In the genomic region with DNA sequence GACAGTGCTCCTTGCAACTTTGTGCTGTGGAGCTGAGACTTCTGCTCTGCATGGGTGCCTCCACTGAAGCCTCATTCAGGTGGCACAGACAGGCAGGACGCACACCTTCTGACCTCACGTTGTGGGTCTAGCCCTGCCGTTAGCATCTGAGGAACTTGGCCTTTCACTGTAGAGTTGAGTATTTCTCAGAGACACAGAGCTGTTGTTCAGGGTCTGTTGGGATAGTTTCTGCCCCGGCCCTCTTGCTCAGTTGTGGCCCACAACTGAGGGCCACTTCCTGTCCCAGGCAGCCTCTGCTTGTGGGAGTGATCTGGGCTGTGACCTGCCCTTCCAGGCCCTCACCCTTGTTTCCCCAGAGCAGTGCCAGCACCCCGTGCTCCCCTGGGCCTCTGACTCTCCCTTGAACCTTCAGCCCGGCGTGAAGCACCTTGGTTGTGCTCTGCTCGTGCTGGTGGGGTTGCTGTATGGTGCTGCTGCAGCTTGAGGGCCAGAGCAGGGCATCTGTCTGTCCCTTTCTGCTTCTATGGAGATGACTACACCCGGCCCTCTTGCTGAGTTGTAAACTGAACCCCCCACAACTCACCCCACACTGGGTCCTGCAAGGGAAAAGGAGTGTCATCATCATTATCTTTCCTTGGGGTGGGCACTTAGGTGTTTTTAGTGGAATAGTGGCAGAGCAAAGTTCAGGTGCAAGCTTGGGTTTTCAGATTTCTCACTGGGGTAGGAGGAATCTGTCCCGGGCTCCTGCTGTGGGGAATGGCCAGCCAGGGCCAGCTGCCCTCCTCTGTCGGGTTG, we compare ENCODE assay signal across 13 cellular contexts. TPM values are rescaled to one million over a fixed set of nuclear protein-coding genes. Genes with fewer than 3 reads are reported as not detected.
DNase-seq lines count a peak whose midpoint lies in the region; ATAC-seq, FAIRE-seq and TF ChIP-seq lines count a peak whose summit lies in the region.
"Had no signal": no experiment of that assay in that cellular context is flagged by ENCODE, and none has a peak within 500 bp of the region (broad histone marks: within the 10 kb centered on the region; RNA-seq: fewer than 3 reads in every experiment).

No MANE protein-coding gene starts in this region.

- no peak overlapping the region for H3T11ph ChIP-seq in H9 (ENCODE audit: low read length)

- H3K4me1 Mint-ChIP-seq in H9 (peaks cover 72% of the 10 kb centered on the region in 2 experiments), activated B cell treated with CpG ODN at 0.5 μM for 24 hours (peaks cover 51% of the 10 kb centered on the region)
- peaks cover 63 to 94% (median 87%) of the 10 kb centered on the region in 4 donors for H3K4me1 Mint-ChIP-seq in naive thymus-derived CD8-positive, alpha-beta T cell

- TF ChIP-seq POLR2A in GM12892 (IDR thresholded peaks at IDR 0.05; ENCODE audit: low read depth, low read length) (no peak), esophagus muscularis mucosa (IDR thresholded peaks at IDR 0.05; ENCODE audit: low read depth) (no peak)

- H2BK15ac ChIP-seq in H9 (ENCODE audit: low read depth, low read length), result no peak overlapping the region

- H4K5ac ChIP-seq in H9 (ENCODE audit: insufficient read length, low read depth, low read length), result no peak overlapping the region

- no peak overlapping the region for H3K4me3 ChIP-seq in esophagus muscularis mucosa
- H3K4me3 ChIP-seq: vagina had no signal

- H3K27ac Mint-ChIP-seq in H9 (peak overlapping the region; percentile 46 to 94 (median 56)), activated B cell treated with CpG ODN at 0.5 μM for 24 hours (peak overlapping the region; percentile 24)
- peak overlapping the region; percentile 83 to 98 (median 94) for H3K27ac Mint-ChIP-seq in naive thymus-derived CD8-positive, alpha-beta T cell

- H3K27me3 ChIP-seq in H9 (ENCODE audit: insufficient read depth, low read length), result no peaks in the 10 kb centered on the region
- no peaks in the 10 kb centered on the region for H3K27me3 ChIP-seq in esophagus muscularis mucosa
- H3K27me3 ChIP-seq: vagina had no signal

- H4K20me1 ChIP-seq in H9 (ENCODE audit: control insufficient read depth, insufficient read depth, insufficient read length), result no peaks in the 10 kb centered on the region

- intact Hi-C loops in activated B cell treated with CpG ODN at 0.5 μM for 24 hours (cut with micrococcal nuclease), result no loop called here
- intact Hi-C loops in esophagus muscularis mucosa (cut with DNase I), result no loop called here

- TF ChIP-seq CTCF in H9 (conservative IDR thresholded peaks at IDR 0.05), result no peak
- no peak for TF ChIP-seq CTCF in activated B cell treated with CpG ODN at 0.5 μM for 24 hours (IDR thresholded peaks at IDR 0.05)
- no peak for TF ChIP-seq CTCF in GM20000 (IDR thresholded peaks at IDR 0.05; ENCODE audit: extremely low read depth, missing control alignments)
- TF ChIP-seq CTCF in esophagus muscularis mucosa (IDR thresholded peaks at IDR 0.05), result no peak

- no peak overlapping the region for H4K91ac ChIP-seq in H9 (ENCODE audit: insufficient read length, low read depth, low read length)

- H3K4me3 Mint-ChIP-seq in H9, result peak overlapping the region; percentile 24 to 57; a peak in 2 of 5 replicates
- peak overlapping the region; percentile 21 for H3K4me3 Mint-ChIP-seq in activated B cell treated with CpG ODN at 0.5 μM for 24 hours
- peak overlapping the region; percentile 61 to 94 (median 87) for H3K4me3 Mint-ChIP-seq in naive thymus-derived CD8-positive, alpha-beta T cell

- no peak overlapping the region for H2AK5ac ChIP-seq in H9 (ENCODE audit: insufficient read length, low read length)

- no peak overlapping the region for H2AFZ ChIP-seq in H9 (ENCODE audit: low read length)

- POLR2A ChIA-PET in activated B cell treated with CpG ODN at 0.5 μM for 24 hours (lab: Charles Lee), result no interaction called here
- POLR2A ChIA-PET in naive thymus-derived CD8-positive, alpha-beta T cell (lab: Charles Lee), result interaction anchor here (0.7 to 6.1 kb wide), 7 partner anchors 10 to 94 kb away, joined by 3 to 92 read pairs (median 6); a partner anchor contains a TSS

- no peak for TF ChIP-seq EP300 in esophagus muscularis mucosa (IDR thresholded peaks at IDR 0.05)

- H3K23me2 ChIP-seq in H9 (ENCODE audit: insufficient read length, low read depth, low read length, poor library complexity, severe bottlenecking), result no peaks in the 10 kb centered on the region

- no peak overlapping the region for H2BK20ac ChIP-seq in H9 (ENCODE audit: low read depth, low read length, poor library complexity, severe bottlenecking)

- no peak overlapping the region for H3K14ac ChIP-seq in H9 (ENCODE audit: insufficient read depth, low read length)

- no peak overlapping the region for H2BK12ac ChIP-seq in H9 (ENCODE audit: insufficient read length, low read depth, low read length)

- H3K4ac ChIP-seq in H9 (ENCODE audit: low read depth, low read length), result no peak overlapping the region

- H3K27me3 Mint-ChIP-seq in H9 (ENCODE audit: low read depth), result no peaks in the 10 kb centered on the region
- no peaks in the 10 kb centered on the region for H3K27me3 Mint-ChIP-seq in activated B cell treated with CpG ODN at 0.5 μM for 24 hours
- no peaks in the 10 kb centered on the region for H3K27me3 Mint-ChIP-seq in naive thymus-derived CD8-positive, alpha-beta T cell

- H3K4me1 ChIP-seq in H9 (ENCODE audit: insufficient read depth, low read length), result peaks cover 14% of the 10 kb centered on the region; the same call in 1 of the 2 replicates
- peaks cover 47 to 52% (median 50%) of the 10 kb centered on the region in 4 donors for H3K4me1 ChIP-seq in esophagus muscularis mucosa

- H2BK120ac ChIP-seq in H9 (ENCODE audit: low read depth, low read length, poor library complexity, severe bottlenecking), result no peak overlapping the region

- peaks cover 62% of the 10 kb centered on the region; the same call in 1 of the 2 replicates for H3K79me2 ChIP-seq in H9 (ENCODE audit: insufficient read depth, low read length)

- no peaks in the 10 kb centered on the region for H3K9me3 ChIP-seq in H9 (ENCODE audit: control insufficient read depth, low read depth, low read length)
- no peaks in the 10 kb centered on the region for H3K9me3 ChIP-seq in esophagus muscularis mucosa
- H3K9me3 ChIP-seq: vagina had no signal

- no peak overlapping the region for H3K9ac ChIP-seq in H9 (ENCODE audit: extremely low read depth, insufficient read length, low read length)

- H3K18ac ChIP-seq in H9 (ENCODE audit: insufficient read length, low read depth, low read length), result no peak overlapping the region

- H3K56ac ChIP-seq in H9 (ENCODE audit: insufficient read length, low read depth, low read length), result no peak overlapping the region

- H3K9me3 Mint-ChIP-seq in H9 (no peaks in the 10 kb centered on the region), activated B cell treated with CpG ODN at 0.5 μM for 24 hours (no peaks in the 10 kb centered on the region)
- no peaks in the 10 kb centered on the region for H3K9me3 Mint-ChIP-seq in naive thymus-derived CD8-positive, alpha-beta T cell

- no peak overlapping the region for H4K8ac ChIP-seq in H9 (replicated peaks; ENCODE audit: insufficient read length, low read depth, low read length)

- peaks cover 8% of the 10 kb centered on the region for H3K79me1 ChIP-seq in H9 (ENCODE audit: insufficient read depth, low read depth, low read length, poor library complexity, severe bottlenecking)

- no peak overlapping the region for H3K4me2 ChIP-seq in H9 (ENCODE audit: insufficient read depth, insufficient read length, low read length)

- peak; percentile 69 for ATAC-seq in activated B cell treated with CpG ODN at 0.5 μM for 24 hours (ENCODE audit: low read depth)
- peak; percentile 38 to 50 for ATAC-seq in naive thymus-derived CD8-positive, alpha-beta T cell

- no peak overlapping the region for H3K23ac ChIP-seq in H9 (ENCODE audit: insufficient read length, low read depth, low read length)

- H3K36me3 ChIP-seq in esophagus muscularis mucosa, result no peaks in the 10 kb centered on the region
- H3K36me3 ChIP-seq: vagina had no signal

- no peak overlapping the region for H2BK5ac ChIP-seq in H9 (ENCODE audit: insufficient read length, low read length)

- no CpG with 5 or more reads among the region's 11 CpGs for WGBS in H9 (ENCODE audit: extremely low coverage, insufficient read length, low lambda C conversion rate)
- WGBS in esophagus muscularis mucosa, result 65% methylated on average over 7 of the region's 11 CpGs

- CTCF ChIA-PET in activated B cell treated with CpG ODN at 0.5 μM for 24 hours (lab: Charles Lee), result interaction anchor here (2.2 kb wide), 1 partner anchor 10 kb away, joined by 8 read pairs; no protein-coding TSS in a partner anchor

- H3K36me3 Mint-ChIP-seq in H9 (ENCODE audit: insufficient read depth in 1 of 3, low read depth in 3 of 3) (peaks cover 0 to 10% (median 7%) of the 10 kb centered on the region in 3 experiments; a peak in 5 of 7 replicates), activated B cell treated with CpG ODN at 0.5 μM for 24 hours (ENCODE audit: low read depth) (peaks cover 2% of the 10 kb centered on the region)
- H3K36me3 Mint-ChIP-seq in naive thymus-derived CD8-positive, alpha-beta T cell, result peaks cover 0 to 7% (median 0%) of the 10 kb centered on the region in 3 donors

- no peak for DNase-seq in GM12892 (ENCODE audit: insufficient read length)
- DNase-seq in H9, result no peak
- DNase-seq in activated B cell treated with CpG ODN at 0.5 μM for 24 hours, result no peak
- DNase-seq in naive thymus-derived CD8-positive, alpha-beta T cell, result peak in 1 of 10 donors; percentile 9
- DNase-seq in GM20000 (ENCODE audit: low spot score), result no peak
- no peak for DNase-seq in SK-N-DZ (ENCODE audit: low spot score)
- no peak for DNase-seq in esophagus muscularis mucosa (ENCODE audit: extremely low spot score)
- DNase-seq in D341Med (ENCODE audit: low spot score), result no peak
- DNase-seq: amniotic stem cell, DMS153, NCI-H1048 had no signal

- FAIRE-seq in GM12892 (lab: Jason Lieb, UNC), result peak; percentile 90
- FAIRE-seq: TTC549 had no signal

- H3K27ac ChIP-seq in H9 (ENCODE audit: insufficient read length, low read depth, low read length), result no peak overlapping the region
- no peak overlapping the region for H3K27ac ChIP-seq in esophagus muscularis mucosa (replicated peaks in 1 of 4)
- H3K27ac ChIP-seq: vagina had no signal

RNA-seq across cellular contexts. Expression of a gene that starts 11.7 kb away (rescaled TPM):
- polyA plus RNA-seq in GM12892 (2012; ENCODE audit: missing spikeins), result 11.7 TPM
- total RNA-seq in H9 (2021) (52.9 and 54.1 TPM in 2 replicates), activated B cell treated with CpG ODN at 0.5 μM for 24 hours (27.5 and 28.4 TPM in 2 replicates), esophagus muscularis mucosa (10 to 100 TPM; 11.6 to 29.6 (median 22.3) TPM)
- 10 to 100 TPM; 37.1 to 37.6 TPM for total RNA-seq in naive thymus-derived CD8-positive, alpha-beta T cell
- polyA plus RNA-seq in naive thymus-derived CD8-positive, alpha-beta T cell, result 1 to 10 TPM; 1.5 to 3.3 (median 1.7) TPM
- polyA plus RNA-seq in SK-N-DZ (2014; cell fraction: cytosol; rRNA removed), result 21.6 and 24.7 TPM in 2 replicates
- polyA plus RNA-seq in SK-N-DZ (2014; cell fraction: nucleus; rRNA removed), result 34.6 and 44.7 TPM in 2 replicates

RNA-seq across cellular contexts. Expression of a gene that starts 18.3 kb away (rescaled TPM):
- 6.0 TPM for polyA plus RNA-seq in GM12892 (2012; ENCODE audit: missing spikeins)
- 24.4 and 25.7 TPM in 2 replicates for total RNA-seq in H9 (2021)
- 10.1 and 10.2 TPM in 2 replicates for total RNA-seq in activated B cell treated with CpG ODN at 0.5 μM for 24 hours
- total RNA-seq in naive thymus-derived CD8-positive, alpha-beta T cell, result 1 to 10 TPM; 8.2 to 9.8 TPM
- 1 to 10 TPM in 1 of 3 donors, under 1 TPM in 2; 0.74 to 1.2 (median 0.77) TPM for polyA plus RNA-seq in naive thymus-derived CD8-positive, alpha-beta T cell
- polyA plus RNA-seq in SK-N-DZ (2014; cell fraction: cytosol; rRNA removed), result 16.2 and 18.3 TPM in 2 replicates
- 5.8 and 7.1 TPM in 2 replicates for polyA plus RNA-seq in SK-N-DZ (2014; cell fraction: nucleus; rRNA removed)
- 10 to 100 TPM in 3 of 4 donors, 1 to 10 TPM in 1; 7.9 to 16.6 (median 12.5) TPM for total RNA-seq in esophagus muscularis mucosa

RNA-seq across cellular contexts. Expression of a gene that starts 46.9 kb away (rescaled TPM):
- 29.4 TPM for polyA plus RNA-seq in GM12892 (2012; ENCODE audit: missing spikeins)
- total RNA-seq in H9 (2021) (86.7 and 93.1 TPM in 2 replicates), activated B cell treated with CpG ODN at 0.5 μM for 24 hours (63.5 and 76.7 TPM in 2 replicates), esophagus muscularis mucosa (10 to 100 TPM; 38.8 to 50.7 (median 44.7) TPM)
- 100 to 1,000 TPM; 120 TPM for total RNA-seq in naive thymus-derived CD8-positive, alpha-beta T cell
- polyA plus RNA-seq in naive thymus-derived CD8-positive, alpha-beta T cell, result 10 to 100 TPM; 48.2 to 77.7 (median 49.5) TPM
- polyA plus RNA-seq in SK-N-DZ (2014; cell fraction: cytosol; rRNA removed), result 15.4 and 25.4 TPM in 2 replicates
- 44.9 and 45.8 TPM in 2 replicates for polyA plus RNA-seq in SK-N-DZ (2014; cell fraction: nucleus; rRNA removed)

Comparison
In these comparisons a context has a peak if more than half of its experiments do, and no peak if none do; other contexts are left out.
1. H3K27ac Mint-ChIP-seq: peak in every context shown above with its lines; median percentile 94 in naive thymus-derived CD8-positive, alpha-beta T cell; 56 in H9; 24 in activated B cell treated with CpG ODN at 0.5 μM for 24 hours.
2. H3K4me3 Mint-ChIP-seq: peak in every context shown above with its lines; median percentile 87 in naive thymus-derived CD8-positive, alpha-beta T cell; 40 in H9; 21 in activated B cell treated with CpG ODN at 0.5 μM for 24 hours.